ENCODE assay signal across 8 cellular contexts in genomic region chr10:102151774-102152544, GRCh38. TPM values are rescaled to one million over a fixed set of nuclear protein-coding genes. Genes with fewer than 3 reads are reported as not detected.
DNase-seq lines count a peak whose midpoint lies in the region; ATAC-seq and TF ChIP-seq lines count a peak whose summit lies in the region.

Gene NOLC1, plus strand, starts transcription at chr10:102152389. Its CDS starts 22 bp downstream, at chr10:102152411.

- in situ Hi-C loops in endometrial microvascular endothelial cells (cut with HindIII; ENCODE audit: inconsistent ontology term, low pct_unique_long_range_greater_than_20kb, low sequenced_read_pairs) = no loop called here

- CTCF ChIA-PET in Calu3 (lab: Charles Lee) = interaction anchor here (0.8 kb wide), 1 partner anchor 18 kb away, joined by 3 read pairs; no protein-coding TSS in a partner anchor

- peaks cover 36% of the 10 kb centered on the region for H3K79me2 ChIP-seq in OCI-LY1 (ENCODE audit: insufficient read depth, low read length)

- H2AFZ ChIP-seq in OCI-LY1 (ENCODE audit: low read length) = no peak within 1 kb of the TSS

- H3K9ac ChIP-seq in HUES64 (ENCODE audit: low read depth, low read length) = peak within 1 kb of the TSS; percentile 98
- peak within 1 kb of the TSS; percentile 98 for H3K9ac ChIP-seq in OCI-LY1 (ENCODE audit: low read length)

- H3K27me3 Mint-ChIP-seq in Calu3 (ENCODE audit: unreplicated experiment) = no peaks in the 10 kb centered on the region

- peaks cover 19% of the 10 kb centered on the region for H3K4me1 Mint-ChIP-seq in Calu3 (ENCODE audit: low read depth, unreplicated experiment)

- peak within 1 kb of the TSS; percentile 76 for H3K4me3 Mint-ChIP-seq in Calu3 (ENCODE audit: low read depth, unreplicated experiment)

- peaks cover 74% of the 10 kb centered on the region for H3K36me3 Mint-ChIP-seq in Calu3 (ENCODE audit: insufficient read depth, unreplicated experiment)

- WGBS in HUES64 = 2% methylated on average over 58 of the region's 59 CpGs

- H3K27me3 ChIP-seq in HUES64 (ENCODE audit: insufficient read depth, low read length) = no peaks in the 10 kb centered on the region
- no peaks in the 10 kb centered on the region for H3K27me3 ChIP-seq in OCI-LY1 (ENCODE audit: insufficient read depth, low read length)

- intact Hi-C loops in Calu3 (cut with micrococcal nuclease; ENCODE audit: unreplicated experiment) = loop anchor here (2.0 kb wide), 1 partner anchor 19 kb away; the partner anchor contains the start of gene PPRC1

- BruUV-seq in Calu3 (replicated peaks; lab: Mats Ljungman, UMichigan) = no TSS peak

- H3K4me1 ChIP-seq in HUES64 (ENCODE audit: insufficient read depth, low read length) (peaks cover 7% of the 10 kb centered on the region), OCI-LY1 (ENCODE audit: insufficient read depth, low read length, severe bottlenecking) (peaks cover 11% of the 10 kb centered on the region)

- ATAC-seq in GM21447 (IDR thresholded peaks at IDR 0.05; ENCODE audit: unreplicated experiment) = peak; percentile 90

- H3K4me2 ChIP-seq in OCI-LY1 (ENCODE audit: low read length) = peak within 1 kb of the TSS; percentile 97

- H3K36me3 ChIP-seq in HUES64 (ENCODE audit: insufficient read depth, low read length) (peaks cover 64% of the 10 kb centered on the region), OCI-LY1 (ENCODE audit: insufficient read depth, low read length) (peaks cover 56% of the 10 kb centered on the region)

- TF ChIP-seq CTCF in Calu3 (IDR thresholded peaks at IDR 0.05; ENCODE audit: unreplicated experiment) = no peak
- TF ChIP-seq CTCF in OCI-LY1 (IDR thresholded peaks at IDR 0.05; ENCODE audit: low read length) = no peak

- H4K20me1 ChIP-seq in OCI-LY1 (ENCODE audit: insufficient read depth, low read length) = no peaks in the 10 kb centered on the region

- peak within 1 kb of the TSS; percentile 74 for H3K27ac Mint-ChIP-seq in Calu3 (ENCODE audit: unreplicated experiment)

- no peaks in the 10 kb centered on the region for H3F3A ChIP-seq in OCI-LY1 (ENCODE audit: insufficient read depth, low read length)

- peak; percentile 96 for DNase-seq in Calu3
- DNase-seq in activated CD8-positive, alpha-beta memory T cell treated with anti-CD3 and anti-CD28 coated beads, Interleukin-2, amount 50 U/mL, for 4 hours = peak; percentile 100
- peak; percentile 99 for DNase-seq in mesenteric fat pad (ENCODE audit: low spot score)
- peak; percentile 99 for DNase-seq in stimulated activated CD8-positive, alpha-beta memory T cell treated with anti-CD3 and anti-CD28 coated beads, Interleukin-15, amount 100 ng/mL, for 24 hours (ENCODE audit: low read depth)

- peak within 1 kb of the TSS; percentile 74 for H3K4me3 ChIP-seq in HUES64 (ENCODE audit: low read length)
- peak within 1 kb of the TSS; percentile 91 for H3K4me3 ChIP-seq in OCI-LY1 (ENCODE audit: low read depth, low read length, poor library complexity, severe bottlenecking)

- H3K27ac ChIP-seq in HUES64 (ENCODE audit: low read depth, low read length) (peak within 1 kb of the TSS; percentile 96), OCI-LY1 (ENCODE audit: low read depth, low read length, poor library complexity, severe bottlenecking) (peak within 1 kb of the TSS; percentile 83)

- no peaks in the 10 kb centered on the region for H3K9me2 ChIP-seq in OCI-LY1 (ENCODE audit: low read depth, low read length)

- no peaks in the 10 kb centered on the region for H3K9me3 Mint-ChIP-seq in Calu3 (ENCODE audit: low read depth, unreplicated experiment)

- H3K9me3 ChIP-seq in HUES64 (ENCODE audit: insufficient read depth, low read depth, low read length) (no peaks in the 10 kb centered on the region), OCI-LY1 (ENCODE audit: low read length) (no peaks in the 10 kb centered on the region)

RNA-seq across cellular contexts. Expression of gene NOLC1, which starts in this region (rescaled TPM):
- total RNA-seq in Calu3 (2022) = 78.4 and 93.3 TPM in 2 replicates
- 144 TPM for polyA plus RNA-seq in HUES64 (2013, experiment 1 of 2)
- 134 TPM for polyA plus RNA-seq in HUES64 (2013, experiment 2 of 2)
- 82.0 TPM for total RNA-seq in endometrial microvascular endothelial cells (ENCODE audit: inconsistent ontology term)
- 50.2 TPM for total RNA-seq in mesenteric fat pad

Comparison
In these comparisons a context has a peak if more than half of its experiments do, and no peak if none do; other contexts are left out.
1. Peak in every context shown above with its lines: DNase-seq, ATAC-seq, H3K4me3 ChIP-seq and H3K27ac ChIP-seq.